In genomic region chr11:94576306-94576705, GRCh38 we compare ENCODE assay signal across 23 cellular contexts.
"Had no signal": no experiment of that assay in that cellular context is flagged by ENCODE, and none has a peak within 500 bp of the region (broad histone marks: within the 10 kb centered on the region; RNA-seq: fewer than 3 reads in every experiment).

No MANE protein-coding gene starts in this region.

- DNase-seq: activated CD4-positive, alpha-beta memory T cell treated with anti-CD3 and anti-CD28 coated beads for 36 hours; activated CD4-positive, alpha-beta T cell treated with anti-CD3 and anti-CD28 coated beads, Interleukin-2, amount 10 ng/mL, durations not matched to agents 7 days and 5 days; activated CD4-positive, CD25-positive, alpha-beta regulatory T cell; activated CD8-positive, alpha-beta memory T cell treated with anti-CD3 and anti-CD28 coated beads for 24 hours; activated gamma-delta T cell treated with Interleukin-2 at 50 U/mL for 16 hours; activated naive CD4-positive, alpha-beta T cell treated with anti-CD3 and anti-CD28 coated beads, Interleukin-2, amount 10 ng/mL, durations not matched to agents 7 days and 5 days; activated naive CD8-positive, alpha-beta T cell treated with anti-CD3 and anti-CD28 coated beads for 36 hours; activated T-cell treated with anti-CD3 and anti-CD28 coated beads, Interleukin-2, amount 50 U/mL, for 4 hours; brain microvascular endothelial cell; MG63; NCI-H1092 treated with DMSO at 0.1 percent for 48 hours; NCI-H1417 treated with DMSO at 0.1 percent for 48 hours; NCI-H1694 treated with DMSO at 0.1 percent for 48 hours; NCI-H2029 treated with DMSO at 0.1 percent for 48 hours; NCI-H446; NCI-H524; OCI-M1; RPMI8226; T-helper 17 cell; T-helper 9 cell had no signal

- ATAC-seq: activated T-cell treated with anti-CD3 and anti-CD28 coated beads, Interleukin-2, amount 50 U/mL, for 4 hours; activated T-helper 17 cell treated with anti-CD3 and anti-CD28 coated beads, Interleukin-2, amount 50 U/mL, for 72 hours; Panc1; Right ventricle myocardium inferior; T-helper 17 cell had no signal
